In genomic region chr17:330993-331701, GRCh38 we compare ENCODE assay signal across 10 cellular contexts. TPM values are rescaled to one million over a fixed set of nuclear protein-coding genes. Genes with fewer than 3 reads are reported as not detected.
DNase-seq lines count a peak whose midpoint lies in the region; ATAC-seq and TF ChIP-seq lines count a peak whose summit lies in the region.
"Had no signal": no experiment of that assay in that cellular context is flagged by ENCODE, and none has a peak within 500 bp of the region (broad histone marks: within the 10 kb centered on the region; RNA-seq: fewer than 3 reads in every experiment).

No MANE protein-coding gene starts in this region.

- H3K4me3 ChIP-seq in lower lobe of right lung = peak overlapping the region; percentile 23
- peak overlapping the region; percentile 40 for H3K4me3 ChIP-seq in suprapubic skin
- peak overlapping the region in 1 of 2 donors; percentile 20 for H3K4me3 ChIP-seq in prostate gland

- H3K27ac Mint-ChIP-seq in central memory CD8-positive, alpha-beta T cell (ENCODE audit: low read depth) = no peak overlapping the region

- peaks cover 5% of the 10 kb centered on the region for H3K36me3 ChIP-seq in lower lobe of right lung
- no peaks in the 10 kb centered on the region for H3K36me3 ChIP-seq in suprapubic skin
- no peaks in the 10 kb centered on the region for H3K36me3 ChIP-seq in prostate gland

- TF ChIP-seq CTCF in lower lobe of right lung (IDR thresholded peaks at IDR 0.05) (no peak), suprapubic skin (IDR thresholded peaks at IDR 0.05) (no peak), prostate gland (IDR thresholded peaks at IDR 0.05) (no peak)

- DNase-seq in activated T-cell treated with anti-CD3 and anti-CD28 coated beads for 1 hour (ENCODE audit: low read depth) (peak; percentile 20), lower lobe of right lung (no peak), suprapubic skin (ENCODE audit: low spot score in 2 of 2) (peak in 1 of 2 donors; percentile 63), prostate gland (ENCODE audit: low spot score) (no peak), NCI-H187 (lab: John Stamatoyannopoulos, UW) (no peak), COR-L47 (lab: John Stamatoyannopoulos, UW) (no peak)
- no peak for DNase-seq in activated T-cell treated with anti-CD3 and anti-CD28 coated beads, Interleukin-2, amount 50 U/mL, for 48 hours
- no peak for DNase-seq in central memory CD8-positive, alpha-beta T cell (ENCODE audit: low spot score in 2 of 2)
- DNase-seq: NCI-H510A; stimulated activated CD4-positive, alpha-beta T cell treated with anti-CD3 and anti-CD28 coated beads, Interleukin-2, amount 100 ng/mL, for 48 hours had no signal

- H3K4me1 Mint-ChIP-seq in central memory CD8-positive, alpha-beta T cell = peaks cover 13% of the 10 kb centered on the region

- H3K36me3 Mint-ChIP-seq in central memory CD8-positive, alpha-beta T cell (ENCODE audit: insufficient read depth) = no peaks in the 10 kb centered on the region

- intact Hi-C loops in lower lobe of right lung (cut with DNase I) = no loop called here
- intact Hi-C loops in prostate gland (cut with DNase I) = no loop called here

- H3K27me3 Mint-ChIP-seq in central memory CD8-positive, alpha-beta T cell = no peaks in the 10 kb centered on the region

- peak overlapping the region; percentile 59 for H3K4me3 Mint-ChIP-seq in central memory CD8-positive, alpha-beta T cell

- TF ChIP-seq POLR2A in suprapubic skin (IDR thresholded peaks at IDR 0.05) = peak in 1 of 2 donors; percentile 13
- TF ChIP-seq POLR2A in prostate gland (IDR thresholded peaks at IDR 0.05) = no peak

- no peaks in the 10 kb centered on the region for H3K27me3 ChIP-seq in lower lobe of right lung (ENCODE audit: low read depth)
- H3K27me3 ChIP-seq in suprapubic skin = no peaks in the 10 kb centered on the region
- no peaks in the 10 kb centered on the region for H3K27me3 ChIP-seq in prostate gland (replicated peaks; ENCODE audit: insufficient read depth)

- H3K9me3 ChIP-seq in lower lobe of right lung = no peaks in the 10 kb centered on the region
- no peaks in the 10 kb centered on the region for H3K9me3 ChIP-seq in suprapubic skin
- no peaks in the 10 kb centered on the region for H3K9me3 ChIP-seq in prostate gland

- peak overlapping the region; percentile 31 for H3K27ac ChIP-seq in lower lobe of right lung
- H3K27ac ChIP-seq in suprapubic skin = peak overlapping the region; percentile 65
- peak overlapping the region in 1 of 2 donors; percentile 67 for H3K27ac ChIP-seq in prostate gland

- H3K4me1 ChIP-seq in lower lobe of right lung (peaks cover 25% of the 10 kb centered on the region), suprapubic skin (peaks cover 51% of the 10 kb centered on the region), prostate gland (replicated peaks) (no peaks in the 10 kb centered on the region)

- WGBS in suprapubic skin = 25% methylated on average over 21 of the region's 26 CpGs
- WGBS in prostate gland = 43% methylated on average over 26 of the region's 26 CpGs

- H3K9me3 Mint-ChIP-seq in central memory CD8-positive, alpha-beta T cell = no peaks in the 10 kb centered on the region

- TF ChIP-seq EP300 in suprapubic skin (IDR thresholded peaks at IDR 0.05) = no peak

- peak; percentile 62 for ATAC-seq in central memory CD8-positive, alpha-beta T cell (replicated peaks; ENCODE audit: extremely low read depth, poor library complexity, severe bottlenecking)
- peak in 1 of 2 donors; percentile 2 for ATAC-seq in lower lobe of right lung

RNA-seq across cellular contexts. Expression of gene RPH3AL, which starts 21.5 kb away (rescaled TPM):
- total RNA-seq in lower lobe of right lung = 38.7 TPM
- total RNA-seq in suprapubic skin = 10 to 100 TPM in 2 of 4 donors, 1 to 10 TPM in 2; 1.7 to 39.5 (median 10.9) TPM
- total RNA-seq in prostate gland = 10 to 100 TPM; 11.7 to 17.8 TPM
